In the genomic region with DNA sequence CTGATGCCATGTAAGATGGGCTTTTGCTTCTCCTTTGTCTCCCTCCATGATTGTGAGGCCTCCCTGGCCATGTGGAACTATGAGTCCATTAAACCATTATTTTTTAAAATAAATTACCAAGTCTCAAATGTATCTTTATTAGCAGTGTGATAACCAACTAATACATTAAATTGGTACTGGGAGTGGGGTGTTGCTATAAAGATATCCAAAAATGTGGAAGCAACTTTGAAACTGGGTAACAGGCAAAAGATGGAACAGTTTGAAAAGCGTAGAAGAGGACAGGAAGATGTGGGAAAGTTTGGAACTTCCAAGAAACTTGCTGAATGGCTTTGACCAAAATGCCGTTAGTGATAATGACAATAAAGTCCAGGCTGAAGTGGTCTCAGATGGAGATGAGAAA, we compare ENCODE assay signal across 30 cellular contexts.
"Had no signal": no experiment of that assay in that cellular context is flagged by ENCODE, and none has a peak within 500 bp of the region (broad histone marks: within the 10 kb centered on the region; RNA-seq: fewer than 3 reads in every experiment).

No MANE protein-coding gene starts in this region.

- H3K9me3 ChIP-seq: body of pancreas had no signal

- H3K27me3 ChIP-seq: adrenal gland, ascending aorta, body of pancreas, brain microvascular endothelial cell, breast epithelium, cardiac muscle cell had no signal

- H3K4me1 ChIP-seq: adrenal gland, ascending aorta, body of pancreas, breast epithelium had no signal

- DNase-seq: activated effector memory CD4-positive, alpha-beta T cell treated with anti-CD3 and anti-CD28 coated beads, Interleukin-2, amount 50 U/mL, for 16 hours; activated effector memory CD4-positive, alpha-beta T cell treated with Interleukin-2 at 50 U/mL for 16 hours; activated gamma-delta T cell; activated gamma-delta T cell treated with Interleukin-2 at 50 U/mL for 16 hours; activated naive CD4-positive, alpha-beta T cell; activated naive CD4-positive, alpha-beta T cell treated with anti-CD3 and anti-CD28 coated beads for 36 hours; activated naive CD4-positive, alpha-beta T cell treated with anti-CD3 and anti-CD28 coated beads, Interleukin-2, amount 10 ng/mL, durations not matched to agents 7 days and 5 days; activated naive CD4-positive, alpha-beta T cell treated with anti-CD3 and anti-CD28 coated beads, Interleukin-2, amount 50 U/mL, for 16 hours; activated naive CD4-positive, alpha-beta T cell treated with Interleukin-2 at 50 U/mL for 16 hours; activated naive CD8-positive, alpha-beta T cell treated with anti-CD3 and anti-CD28 coated beads for 36 hours; activated naive CD8-positive, alpha-beta T cell treated with anti-CD3 and anti-CD28 coated beads, Interleukin-2, amount 10 ng/mL, durations not matched to agents 7 days and 5 days; activated naive CD8-positive, alpha-beta T cell treated with anti-CD3 and anti-CD28 coated beads, Interleukin-2, amount 50 U/mL, for 24 hours; activated T-cell treated with anti-CD3 and anti-CD28 coated beads, Interleukin-2, amount 50 U/mL, for 1 hour; activated T-cell treated with anti-CD3 and anti-CD28 coated beads, Interleukin-2, amount 50 U/mL, for 24 hours; activated T-cell treated with anti-CD3 and anti-CD28 coated beads, Interleukin-2, amount 50 U/mL, for 4 hours; activated T-cell treated with anti-CD3 and anti-CD28 coated beads, Interleukin-2, amount 50 U/mL, for 48 hours; activated T-cell treated with anti-CD3 and anti-CD28 coated beads, Interleukin-2, amount 50 U/mL, for 72 hours; adrenal gland; amniotic stem cell; amygdala; anterior cingulate cortex; aorta; body of pancreas; brain microvascular endothelial cell; caudate nucleus; central memory CD4-positive, alpha-beta T cell; cerebellar nuclear complex had no signal

- H3K36me3 ChIP-seq: adrenal gland, ascending aorta, brain microvascular endothelial cell, breast epithelium, cardiac muscle cell had no signal

- H3K27ac ChIP-seq: adrenal gland, ascending aorta, body of pancreas, brain microvascular endothelial cell, breast epithelium, cardiac muscle cell had no signal

- H3K4me3 ChIP-seq: adrenal gland, ascending aorta, body of pancreas, breast epithelium, cardiac muscle cell had no signal
